In genomic region chr5:76690027-76690679, GRCh38 we compare ENCODE assay signal across 18 cellular contexts. TPM values are rescaled to one million over a fixed set of nuclear protein-coding genes. Genes with fewer than 3 reads are reported as not detected.
A peak's percentile ranks its signal among the peaks of the same experiment; 100 is the strongest.
DNase-seq lines count a peak whose midpoint lies in the region; ATAC-seq and TF ChIP-seq lines count a peak whose summit lies in the region.
"Had no signal": no experiment of that assay in that cellular context is flagged by ENCODE, and none has a peak within 500 bp of the region (broad histone marks: within the 10 kb centered on the region; RNA-seq: fewer than 3 reads in every experiment).

No MANE protein-coding gene starts in this region.

- no peak for TF ChIP-seq CTCF in HFFc6 (IDR thresholded peaks at IDR 0.05)
- TF ChIP-seq CTCF in stomach (IDR thresholded peaks at IDR 0.05): no peak

- H3K27ac Mint-ChIP-seq in HFFc6 (peak overlapping the region; percentile 90), immature natural killer cell (peak overlapping the region in 4 of 6 donors; percentile 9 to 79 (median 63))
- H3K27ac Mint-ChIP-seq: stimulated activated memory B cell treated with anti-CD40 and anti-IgM and Interleukin-4, amounts not matched to agents 10 μg/mL and 1 μg/mL and 100 μg/mL, for 72 hours had no signal

- DNase-seq in HFFc6 (no peak), adipocyte (ENCODE audit: low read depth) (no peak), immature natural killer cell (no peak), stomach (no peak), ecto neural progenitor cell (ENCODE audit: low spot score) (no peak), HAP-1 (ENCODE audit: low spot score in 2 of 2) (no peak)
- DNase-seq: activated CD4-positive, alpha-beta T cell treated with anti-CD3 and anti-CD28 coated beads, Interleukin-2, amount 50 U/mL, for 4 hours; amygdala; effector CD4-positive, alpha-beta T cell; H7; NCI-H774; right lobe of liver had no signal

- no peak for ATAC-seq in GM19463 (IDR thresholded peaks at IDR 0.05; ENCODE audit: unreplicated experiment)
- ATAC-seq: stimulated activated memory B cell treated with anti-CD40 and anti-IgM and Interleukin-4, amounts not matched to agents 10 μg/mL and 1 μg/mL and 100 μg/mL, for 72 hours had no signal

- no peaks in the 10 kb centered on the region for H3K36me3 ChIP-seq in adipocyte (ENCODE audit: control insufficient read depth, insufficient read depth, low read length, severe bottlenecking)
- H3K36me3 ChIP-seq in stomach: peaks cover 0 to 52% (median 27%) of the 10 kb centered on the region in 4 donors
- H3K36me3 ChIP-seq in HAP-1 (replicated peaks): no peaks in the 10 kb centered on the region
- H3K36me3 ChIP-seq: vagina had no signal

- H3K4me1 Mint-ChIP-seq in HFFc6 (ENCODE audit: low read depth) (peaks cover 81% of the 10 kb centered on the region), immature natural killer cell (peaks cover 0 to 22% of the 10 kb centered on the region in 2 donors)
- H3K4me1 Mint-ChIP-seq: stimulated activated memory B cell treated with anti-CD40 and anti-IgM and Interleukin-4, amounts not matched to agents 10 μg/mL and 1 μg/mL and 100 μg/mL, for 72 hours had no signal

- H3K27ac ChIP-seq in stomach: peak overlapping the region in 3 of 5 donors; percentile 8 to 80 (median 51)
- H3K27ac ChIP-seq: BLaER1 treated with 17β-estradiol and CSF1 and Interleukin-3, amounts not matched to agents 10 nM and 100 nM; neutrophil; vagina had no signal

- no peaks in the 10 kb centered on the region for H3K9me3 ChIP-seq in adipocyte (ENCODE audit: control insufficient read depth, low read length)
- H3K9me3 ChIP-seq in stomach: no peaks in the 10 kb centered on the region
- H3K9me3 ChIP-seq in HAP-1: no peaks in the 10 kb centered on the region
- H3K9me3 ChIP-seq: neutrophil, right lobe of liver, vagina had no signal

- H3K4me3 ChIP-seq in adipocyte (ENCODE audit: low read length): no peak overlapping the region
- H3K4me3 ChIP-seq in stomach: no peak overlapping the region
- H3K4me3 ChIP-seq in HAP-1: no peak overlapping the region
- H3K4me3 ChIP-seq: BLaER1 treated with 17β-estradiol and CSF1 and Interleukin-3, amounts not matched to agents 10 nM and 100 nM; lung; right lobe of liver; vagina had no signal

- H3K36me3 Mint-ChIP-seq in HFFc6 (ENCODE audit: low read depth): peaks cover 10% of the 10 kb centered on the region
- peaks cover 14 to 58% (median 22%) of the 10 kb centered on the region in 3 donors for H3K36me3 Mint-ChIP-seq in immature natural killer cell
- H3K36me3 Mint-ChIP-seq: stimulated activated memory B cell treated with anti-CD40 and anti-IgM and Interleukin-4, amounts not matched to agents 10 μg/mL and 1 μg/mL and 100 μg/mL, for 72 hours had no signal

- H3K9ac ChIP-seq in adipocyte (ENCODE audit: low read length): peak overlapping the region; percentile 57
- H3K9ac ChIP-seq: BLaER1 treated with 17β-estradiol and CSF1 and Interleukin-3, amounts not matched to agents 10 nM and 100 nM had no signal

- no peak for TF ChIP-seq POLR2A in stomach (IDR thresholded peaks at IDR 0.05)

- H3K9me3 Mint-ChIP-seq in HFFc6: no peaks in the 10 kb centered on the region
- no peaks in the 10 kb centered on the region for H3K9me3 Mint-ChIP-seq in immature natural killer cell
- H3K9me3 Mint-ChIP-seq: stimulated activated memory B cell treated with anti-CD40 and anti-IgM and Interleukin-4, amounts not matched to agents 10 μg/mL and 1 μg/mL and 100 μg/mL, for 72 hours had no signal

- H3K27me3 Mint-ChIP-seq in HFFc6 (ENCODE audit: insufficient read depth) (no peaks in the 10 kb centered on the region; the same call in 1 of the 2 replicates), immature natural killer cell (ENCODE audit: low read depth in 3 of 3) (peaks cover 0 to 2% (median 0%) of the 10 kb centered on the region in 3 donors)
- H3K27me3 Mint-ChIP-seq: stimulated activated memory B cell treated with anti-CD40 and anti-IgM and Interleukin-4, amounts not matched to agents 10 μg/mL and 1 μg/mL and 100 μg/mL, for 72 hours had no signal

- 88 to 95% (median 91%) methylated on average over 3 of the region's 3 CpGs for WGBS in stomach, 5 donors

- TF ChIP-seq EP300 in stomach (IDR thresholded peaks at IDR 0.05): no peak

- peaks cover 41% of the 10 kb centered on the region for H3K4me1 ChIP-seq in adipocyte (ENCODE audit: control insufficient read depth, insufficient read depth, low read length)
- H3K4me1 ChIP-seq in stomach: peaks cover 5 to 17% (median 13%) of the 10 kb centered on the region in 4 donors
- no peaks in the 10 kb centered on the region for H3K4me1 ChIP-seq in HAP-1
- H3K4me1 ChIP-seq: right lobe of liver, vagina had no signal

- in situ Hi-C loops in HAP-1 (cut with MboI; ENCODE audit: low sequenced_read_pairs): no loop called here

- intact Hi-C loops in stomach (cut with DNase I; ENCODE audit: low total_unique reads): no loop called here

- H3K27me3 ChIP-seq in adipocyte (replicated peaks; ENCODE audit: control insufficient read depth, insufficient read depth, low read length): no peaks in the 10 kb centered on the region
- H3K27me3 ChIP-seq in stomach: no peaks in the 10 kb centered on the region
- H3K27me3 ChIP-seq in HAP-1 (ENCODE audit: low read depth): no peaks in the 10 kb centered on the region
- H3K27me3 ChIP-seq: BLaER1 treated with 17β-estradiol and CSF1 and Interleukin-3, amounts not matched to agents 10 nM and 100 nM; neutrophil; right lobe of liver; vagina had no signal

- H3K4me3 Mint-ChIP-seq in HFFc6 (peak overlapping the region; percentile 48), immature natural killer cell (no peak overlapping the region)
- H3K4me3 Mint-ChIP-seq: stimulated activated memory B cell treated with anti-CD40 and anti-IgM and Interleukin-4, amounts not matched to agents 10 μg/mL and 1 μg/mL and 100 μg/mL, for 72 hours had no signal

RNA-seq across cellular contexts. Expression of gene F2R, which starts 25.8 kb away (rescaled TPM):
- total RNA-seq in HFFc6 (2021; fragmentation: NEBNext Ultra II Directional; extraction: Animal tissue kit (Norgen Biotek cat#: 25700)): 10 to 100 TPM; 47.0 to 73.5 (median 65.5) TPM
- polyA plus RNA-seq in immature natural killer cell (100 to 1,000 TPM in 2 of 3 donors, 10 to 100 TPM in 1; 92.6 to 115 (median 106) TPM), stomach (1 to 10 TPM; 2.2 to 6.0 (median 4.7) TPM)
- total RNA-seq in stomach: 10 to 100 TPM in 2 of 5 donors, 1 to 10 TPM in 2, not detected in 1; 1.4 to 16.2 (median 9.3) TPM
